13 cellular contexts compared by ENCODE assay signal in genomic region chr3:197912770-197913476, GRCh38. TPM values are rescaled to one million over a fixed set of nuclear protein-coding genes. Genes with fewer than 3 reads are reported as not detected.
DNase-seq lines count a peak whose midpoint lies in the region; ATAC-seq and TF ChIP-seq lines count a peak whose summit lies in the region.
"Had no signal": no experiment of that assay in that cellular context is flagged by ENCODE, and none has a peak within 500 bp of the region (broad histone marks: within the 10 kb centered on the region; RNA-seq: fewer than 3 reads in every experiment).

No MANE protein-coding gene starts in this region.

- H3K36me3 Mint-ChIP-seq in activated naive CD8-positive, alpha-beta T cell treated with anti-CD3 and anti-CD28 coated beads, Interleukin-2, amount 50 U/mL, for 24 hours (ENCODE audit: low read depth), result no peaks in the 10 kb centered on the region
- H3K36me3 Mint-ChIP-seq in activated naive CD8-positive, alpha-beta T cell treated with anti-CD3 and anti-CD28 coated beads for 36 hours, result no peaks in the 10 kb centered on the region
- peaks cover 21% of the 10 kb centered on the region for H3K36me3 Mint-ChIP-seq in stimulated activated memory B cell treated with anti-CD40 and anti-IgM and Interleukin-4, amounts not matched to agents 10 μg/mL and 1 μg/mL and 100 μg/mL, for 72 hours

- peak overlapping the region; percentile 62 for H3K27ac Mint-ChIP-seq in activated naive CD8-positive, alpha-beta T cell treated with anti-CD3 and anti-CD28 coated beads, Interleukin-2, amount 50 U/mL, for 24 hours
- H3K27ac Mint-ChIP-seq in activated naive CD8-positive, alpha-beta T cell treated with anti-CD3 and anti-CD28 coated beads for 36 hours, result no peak overlapping the region
- no peak overlapping the region for H3K27ac Mint-ChIP-seq in stimulated activated memory B cell treated with anti-CD40 and anti-IgM and Interleukin-4, amounts not matched to agents 10 μg/mL and 1 μg/mL and 100 μg/mL, for 72 hours

- H3K4me3 ChIP-seq in adipocyte (ENCODE audit: low read length), result no peak overlapping the region
- H3K4me3 ChIP-seq in heart left ventricle, result peak overlapping the region in 4 of 12 donors; percentile 12 to 25 (median 23)

- H3K27me3 Mint-ChIP-seq in activated naive CD8-positive, alpha-beta T cell treated with anti-CD3 and anti-CD28 coated beads, Interleukin-2, amount 50 U/mL, for 24 hours, result no peaks in the 10 kb centered on the region
- H3K27me3 Mint-ChIP-seq in activated naive CD8-positive, alpha-beta T cell treated with anti-CD3 and anti-CD28 coated beads for 36 hours, result no peaks in the 10 kb centered on the region
- H3K27me3 Mint-ChIP-seq in stimulated activated memory B cell treated with anti-CD40 and anti-IgM and Interleukin-4, amounts not matched to agents 10 μg/mL and 1 μg/mL and 100 μg/mL, for 72 hours, result no peaks in the 10 kb centered on the region

- ATAC-seq in activated naive CD8-positive, alpha-beta T cell treated with anti-CD3 and anti-CD28 coated beads, Interleukin-2, amount 50 U/mL, for 24 hours, result peak; percentile 24
- peak in 3 of 4 donors; percentile 37 to 70 (median 54) for ATAC-seq in heart left ventricle
- ATAC-seq in stimulated activated memory B cell treated with anti-CD40 and anti-IgM and Interleukin-4, amounts not matched to agents 10 μg/mL and 1 μg/mL and 100 μg/mL, for 72 hours, result peak; percentile 31
- ATAC-seq in HG03565 (IDR thresholded peaks at IDR 0.05; ENCODE audit: unreplicated experiment), result no peak
- ATAC-seq in HG02798 (IDR thresholded peaks at IDR 0.05; ENCODE audit: poor library complexity, unreplicated experiment), result no peak

- H3K27me3 ChIP-seq in adipocyte (replicated peaks; ENCODE audit: control insufficient read depth, insufficient read depth, low read length), result no peaks in the 10 kb centered on the region
- no peaks in the 10 kb centered on the region for H3K27me3 ChIP-seq in heart left ventricle

- H3K9ac ChIP-seq in adipocyte (ENCODE audit: low read length), result no peak overlapping the region
- H3K9ac ChIP-seq: SK-N-SH had no signal

- intact Hi-C loops in heart left ventricle (cut with DNase I), result no loop called here

- H3K9me3 Mint-ChIP-seq in activated naive CD8-positive, alpha-beta T cell treated with anti-CD3 and anti-CD28 coated beads, Interleukin-2, amount 50 U/mL, for 24 hours, result no peaks in the 10 kb centered on the region
- H3K9me3 Mint-ChIP-seq in activated naive CD8-positive, alpha-beta T cell treated with anti-CD3 and anti-CD28 coated beads for 36 hours, result no peaks in the 10 kb centered on the region
- H3K9me3 Mint-ChIP-seq in stimulated activated memory B cell treated with anti-CD40 and anti-IgM and Interleukin-4, amounts not matched to agents 10 μg/mL and 1 μg/mL and 100 μg/mL, for 72 hours, result no peaks in the 10 kb centered on the region

- H3K4me1 Mint-ChIP-seq in activated naive CD8-positive, alpha-beta T cell treated with anti-CD3 and anti-CD28 coated beads, Interleukin-2, amount 50 U/mL, for 24 hours, result no peaks in the 10 kb centered on the region
- H3K4me1 Mint-ChIP-seq in activated naive CD8-positive, alpha-beta T cell treated with anti-CD3 and anti-CD28 coated beads for 36 hours, result no peaks in the 10 kb centered on the region
- H3K4me1 Mint-ChIP-seq in stimulated activated memory B cell treated with anti-CD40 and anti-IgM and Interleukin-4, amounts not matched to agents 10 μg/mL and 1 μg/mL and 100 μg/mL, for 72 hours, result no peaks in the 10 kb centered on the region

- H3K9me3 ChIP-seq in adipocyte (ENCODE audit: control insufficient read depth, low read length) (no peaks in the 10 kb centered on the region), heart left ventricle (no peaks in the 10 kb centered on the region)
- H3K9me3 ChIP-seq: SK-N-SH had no signal

- H3K4me1 ChIP-seq in adipocyte (ENCODE audit: control insufficient read depth, insufficient read depth, low read length) (no peaks in the 10 kb centered on the region), heart left ventricle (no peaks in the 10 kb centered on the region)

- no peak for TF ChIP-seq CTCF in heart left ventricle (IDR thresholded peaks at IDR 0.05)

- peak overlapping the region; percentile 62 for H3K4me3 Mint-ChIP-seq in activated naive CD8-positive, alpha-beta T cell treated with anti-CD3 and anti-CD28 coated beads, Interleukin-2, amount 50 U/mL, for 24 hours
- H3K4me3 Mint-ChIP-seq in activated naive CD8-positive, alpha-beta T cell treated with anti-CD3 and anti-CD28 coated beads for 36 hours, result no peak overlapping the region
- H3K4me3 Mint-ChIP-seq in stimulated activated memory B cell treated with anti-CD40 and anti-IgM and Interleukin-4, amounts not matched to agents 10 μg/mL and 1 μg/mL and 100 μg/mL, for 72 hours, result peak overlapping the region; percentile 59

- TF ChIP-seq POLR2A in heart left ventricle (IDR thresholded peaks at IDR 0.05), result no peak

- DNase-seq in activated naive CD8-positive, alpha-beta T cell treated with anti-CD3 and anti-CD28 coated beads, Interleukin-2, amount 50 U/mL, for 24 hours, result no peak
- DNase-seq in activated naive CD8-positive, alpha-beta T cell treated with anti-CD3 and anti-CD28 coated beads for 36 hours, result no peak
- DNase-seq in adipocyte (ENCODE audit: low read depth), result peak; percentile 74
- DNase-seq in heart left ventricle, result no peak
- DNase-seq in NCI-H748 (lab: John Stamatoyannopoulos, UW; ENCODE audit: unreplicated experiment), result no peak
- DNase-seq: activated CD4-positive, CD25-positive, alpha-beta regulatory T cell; central memory CD4-positive, alpha-beta T cell; erythroblast; NCI-H2081 treated with DMSO at 0.1 percent for 48 hours; SK-N-SH had no signal

- H3K36me3 ChIP-seq in adipocyte (ENCODE audit: control insufficient read depth, insufficient read depth, low read length, severe bottlenecking), result no peaks in the 10 kb centered on the region
- H3K36me3 ChIP-seq in heart left ventricle, result peaks cover 0 to 3% (median 0%) of the 10 kb centered on the region in 9 donors

- WGBS in heart left ventricle, 4 donors, result 68 to 78% (median 75%) methylated on average over 33 of the region's 33 CpGs

- H3K27ac ChIP-seq in heart left ventricle, result no peak overlapping the region

RNA-seq across cellular contexts. Expression of gene RPL35A, which starts 37.1 kb away (rescaled TPM):
- total RNA-seq in activated naive CD8-positive, alpha-beta T cell treated with anti-CD3 and anti-CD28 coated beads for 36 hours, result 1,000 to 10,000 TPM; 1,619 to 1,626 TPM
- 100 to 1,000 TPM; 374 to 941 (median 729) TPM for total RNA-seq in heart left ventricle
- polyA plus RNA-seq in heart left ventricle, result 1,000 to 10,000 TPM; 1,426 to 1,760 TPM

RNA-seq across cellular contexts. Expression of gene LMLN, which starts 47.1 kb away (rescaled TPM):
- 10 to 100 TPM in 1 of 2 experiments, 1 to 10 TPM in 1; 8.1 to 10.4 TPM for total RNA-seq in activated naive CD8-positive, alpha-beta T cell treated with anti-CD3 and anti-CD28 coated beads for 36 hours
- 10 to 100 TPM in 3 of 9 donors, 1 to 10 TPM in 6; 4.1 to 17.1 (median 9.0) TPM for total RNA-seq in heart left ventricle
- 1 to 10 TPM; 2.5 to 5.7 TPM for polyA plus RNA-seq in heart left ventricle

Comparison
In these comparisons a context has a peak if more than half of its experiments do, and no peak if none do; other contexts are left out.
1. ATAC-seq: peak in activated naive CD8-positive, alpha-beta T cell treated with anti-CD3 and anti-CD28 coated beads, Interleukin-2, amount 50 U/mL, for 24 hours (single experiment), heart left ventricle (3 of 4) and stimulated activated memory B cell treated with anti-CD40 and anti-IgM and Interleukin-4, amounts not matched to agents 10 μg/mL and 1 μg/mL and 100 μg/mL, for 72 hours (single experiment); none in HG03565 (single experiment) and HG02798 (single experiment).